In the genomic region with DNA sequence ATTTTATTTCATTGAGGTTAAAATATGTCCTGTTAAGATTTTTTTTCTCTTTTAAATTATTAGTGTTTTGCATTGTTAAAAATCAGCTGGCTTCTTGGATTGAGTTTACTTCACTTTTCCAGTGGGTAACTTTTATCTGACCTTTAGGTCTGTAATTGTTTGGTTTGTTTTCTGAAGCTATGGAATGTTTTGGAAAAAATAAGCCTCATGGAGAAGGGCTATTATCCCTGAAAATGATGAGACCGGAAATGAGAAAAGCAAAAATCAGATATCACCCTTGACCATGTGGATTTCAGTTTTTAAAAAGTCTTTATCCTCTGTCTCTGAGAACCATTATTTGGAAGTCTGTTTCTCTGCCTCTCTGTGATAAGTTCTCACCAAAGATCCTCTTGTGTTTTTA, we compare ENCODE assay signal across 20 cellular contexts.
DNase-seq lines count a peak whose midpoint lies in the region; ATAC-seq and TF ChIP-seq lines count a peak whose summit lies in the region.
"Had no signal": no experiment of that assay in that cellular context is flagged by ENCODE, and none has a peak within 500 bp of the region (broad histone marks: within the 10 kb centered on the region; RNA-seq: fewer than 3 reads in every experiment).

No MANE protein-coding gene starts in this region.

- no peaks in the 10 kb centered on the region for H3K27me3 Mint-ChIP-seq in chondrocyte (ENCODE audit: low read depth)
- no peaks in the 10 kb centered on the region for H3K27me3 Mint-ChIP-seq in activated T-helper 1 cell treated with anti-CD3 and anti-CD28 coated beads, Interleukin-12 subunit alpha, Interleukin-12 subunit beta, Interleukin-2, Interleukin-4 antibody, amounts not matched to agents 30 ng/mL and 10 ng/mL and 1 ng/mL, durations not matched to agents 14 hours and 24 hours and 36 hours (ENCODE audit: insufficient read depth)
- H3K27me3 Mint-ChIP-seq: activated B cell treated with CpG ODN at 0.5 μM for 24 hours; stimulated activated memory B cell treated with anti-CD40 and anti-IgM and Interleukin-4, amounts not matched to agents 10 μg/mL and 1 μg/mL and 100 μg/mL, for 72 hours had no signal

- TF ChIP-seq CTCF in SK-N-SH (IDR thresholded peaks at IDR 0.05) (no peak), chondrocyte (IDR thresholded peaks at IDR 0.05) (no peak), transverse colon (IDR thresholded peaks at IDR 0.05) (no peak)

- H3K27me3 ChIP-seq in SK-N-SH (ENCODE audit: insufficient read depth) (no peaks in the 10 kb centered on the region), muscle layer of colon (ENCODE audit: control insufficient read depth in 1 of 2, insufficient read depth in 2 of 2, low read length in 2 of 2) (no peaks in the 10 kb centered on the region), transverse colon (no peaks in the 10 kb centered on the region)
- H3K27me3 ChIP-seq: BLaER1 treated with 17β-estradiol and CSF1 and Interleukin-3, amounts not matched to agents 10 nM and 100 nM; upper lobe of left lung had no signal

- TF ChIP-seq EP300 in SK-N-SH (IDR thresholded peaks at IDR 0.05; ENCODE audit: borderline replicate concordance in 1 of 2, low read depth in 1 of 2, low read length in 1 of 2) = no peak
- no peak for TF ChIP-seq EP300 in transverse colon (IDR thresholded peaks at IDR 0.05; ENCODE audit: low read depth)

- no peak overlapping the region for H3K4me3 Mint-ChIP-seq in chondrocyte (ENCODE audit: unreplicated experiment)
- H3K4me3 Mint-ChIP-seq in activated T-helper 1 cell treated with anti-CD3 and anti-CD28 coated beads, Interleukin-12 subunit alpha, Interleukin-12 subunit beta, Interleukin-2, Interleukin-4 antibody, amounts not matched to agents 30 ng/mL and 10 ng/mL and 1 ng/mL, durations not matched to agents 14 hours and 24 hours and 36 hours = no peak overlapping the region
- H3K4me3 Mint-ChIP-seq: activated B cell treated with CpG ODN at 0.5 μM for 24 hours; stimulated activated memory B cell treated with anti-CD40 and anti-IgM and Interleukin-4, amounts not matched to agents 10 μg/mL and 1 μg/mL and 100 μg/mL, for 72 hours had no signal

- DNase-seq in SK-N-SH (no peak), chondrocyte (ENCODE audit: low spot score) (no peak), transverse colon (no peak), NCI-H1048 (lab: John Stamatoyannopoulos, UW) (no peak), cerebellar cortex (ENCODE audit: low spot score) (no peak)
- no peak for DNase-seq in activated T-helper 1 cell treated with anti-CD3 and anti-CD28 coated beads, Interleukin-12 subunit alpha, Interleukin-12 subunit beta, Interleukin-2, Interleukin-4 antibody, amounts not matched to agents 30 ng/mL and 10 ng/mL and 1 ng/mL, durations not matched to agents 14 hours and 24 hours and 36 hours (ENCODE audit: low spot score)
- DNase-seq: activated B cell treated with CpG ODN at 0.5 μM for 24 hours; activated CD8-positive, alpha-beta memory T cell treated with anti-CD3 and anti-CD28 coated beads for 24 hours; effector memory CD4-positive, alpha-beta T cell; H7; Kasumi-1; NCI-H146; SHP77; upper lobe of left lung had no signal

- H3K9me3 Mint-ChIP-seq in chondrocyte (ENCODE audit: low read depth) = peaks cover 8% of the 10 kb centered on the region
- no peaks in the 10 kb centered on the region for H3K9me3 Mint-ChIP-seq in activated T-helper 1 cell treated with anti-CD3 and anti-CD28 coated beads, Interleukin-12 subunit alpha, Interleukin-12 subunit beta, Interleukin-2, Interleukin-4 antibody, amounts not matched to agents 30 ng/mL and 10 ng/mL and 1 ng/mL, durations not matched to agents 14 hours and 24 hours and 36 hours
- H3K9me3 Mint-ChIP-seq: activated B cell treated with CpG ODN at 0.5 μM for 24 hours had no signal

- CTCF ChIA-PET in SK-N-SH (lab: Yijun Ruan, JAX) = no interaction called here

- no peaks in the 10 kb centered on the region for H4K20me1 ChIP-seq in SK-N-SH (ENCODE audit: insufficient read depth)
- H4K20me1 ChIP-seq: BLaER1 treated with 17β-estradiol and CSF1 and Interleukin-3, amounts not matched to agents 10 nM and 100 nM had no signal

- H3K9ac ChIP-seq in SK-N-SH = peak overlapping the region; percentile 65; the same call in 1 of the 2 replicates
- H3K9ac ChIP-seq in muscle layer of colon (ENCODE audit: low read length) = no peak overlapping the region
- H3K9ac ChIP-seq: BLaER1 treated with 17β-estradiol and CSF1 and Interleukin-3, amounts not matched to agents 10 nM and 100 nM; parathyroid adenoma had no signal

- H3K79me2 ChIP-seq in SK-N-SH (ENCODE audit: insufficient read depth) = no peaks in the 10 kb centered on the region
- H3K79me2 ChIP-seq: parathyroid adenoma had no signal

- TF ChIP-seq RAD21 in SK-N-SH (IDR thresholded peaks at IDR 0.05; ENCODE audit: low read length) = no peak

- H3K36me3 ChIP-seq in SK-N-SH (replicated peaks in 1 of 2; ENCODE audit: control insufficient read depth in 1 of 2, insufficient read depth in 2 of 2, low read length in 1 of 2) (no peaks in the 10 kb centered on the region), muscle layer of colon (ENCODE audit: insufficient read depth, low read length) (no peaks in the 10 kb centered on the region), transverse colon (no peaks in the 10 kb centered on the region)
- H3K36me3 ChIP-seq: BLaER1 treated with 17β-estradiol and CSF1 and Interleukin-3, amounts not matched to agents 10 nM and 100 nM; upper lobe of left lung had no signal

- WGBS in SK-N-SH (ENCODE audit: low lambda C conversion rate) = 55% methylated on average over 1 of the region's 1 CpG
- 67 to 80% methylated on average over 1 of the region's 1 CpG for WGBS in transverse colon (ENCODE audit: low coverage in 1 of 2), 2 donors

- ATAC-seq in SK-N-SH treated with all-trans-retinoic acid at 6 μM for 48 hours = no peak
- ATAC-seq: stimulated activated memory B cell treated with anti-CD40 and anti-IgM and Interleukin-4, amounts not matched to agents 10 μg/mL and 1 μg/mL and 100 μg/mL, for 72 hours had no signal

- peaks cover 23% of the 10 kb centered on the region for H3K4me1 Mint-ChIP-seq in chondrocyte (ENCODE audit: low read depth)
- H3K4me1 Mint-ChIP-seq in activated T-helper 1 cell treated with anti-CD3 and anti-CD28 coated beads, Interleukin-12 subunit alpha, Interleukin-12 subunit beta, Interleukin-2, Interleukin-4 antibody, amounts not matched to agents 30 ng/mL and 10 ng/mL and 1 ng/mL, durations not matched to agents 14 hours and 24 hours and 36 hours (ENCODE audit: low read depth) = no peaks in the 10 kb centered on the region

- no peaks in the 10 kb centered on the region for H3K9me3 ChIP-seq in SK-N-SH
- H3K9me3 ChIP-seq in muscle layer of colon (ENCODE audit: low read length) = no peaks in the 10 kb centered on the region
- peaks cover 0 to 5% of the 10 kb centered on the region in 2 donors for H3K9me3 ChIP-seq in transverse colon
- H3K9me3 ChIP-seq: upper lobe of left lung had no signal

- POLR2A ChIA-PET in SK-N-SH (lab: Yijun Ruan, JAX) = no interaction called here

- H3K4me1 ChIP-seq in SK-N-SH (ENCODE audit: control insufficient read depth in 1 of 2, insufficient read depth in 2 of 2, low read depth in 1 of 2, low read length in 1 of 2) = peaks cover 0 to 13% of the 10 kb centered on the region in 2 experiments; a peak in 1 of 4 replicates
- peaks cover 19% of the 10 kb centered on the region for H3K4me1 ChIP-seq in muscle layer of colon (ENCODE audit: insufficient read depth, low read length)
- peaks cover 0 to 19% (median 7%) of the 10 kb centered on the region in 4 donors for H3K4me1 ChIP-seq in transverse colon
- H3K4me1 ChIP-seq: BLaER1 treated with 17β-estradiol and CSF1 and Interleukin-3, amounts not matched to agents 10 nM and 100 nM; parathyroid adenoma; upper lobe of left lung had no signal

- H2AFZ ChIP-seq in SK-N-SH (ENCODE audit: low read depth) = peak overlapping the region; percentile 77
- H2AFZ ChIP-seq: parathyroid adenoma had no signal

- H3K9me2 ChIP-seq in SK-N-SH = no peaks in the 10 kb centered on the region

- H3K4me3 ChIP-seq in SK-N-SH (ENCODE audit: low read depth in 2 of 2, low read length in 1 of 2) = 0 out of 4 replicates have a peak overlapping the region, but pooled peaks of 1 of the 2 experiments have one; percentile 30
- no peak overlapping the region for H3K4me3 ChIP-seq in muscle layer of colon (ENCODE audit: low read depth in 1 of 2, low read length in 2 of 2)
- no peak overlapping the region for H3K4me3 ChIP-seq in transverse colon
- H3K4me3 ChIP-seq: BLaER1 treated with 17β-estradiol and CSF1 and Interleukin-3, amounts not matched to agents 10 nM and 100 nM; upper lobe of left lung had no signal

- peak overlapping the region; percentile 56 for H3K4me2 ChIP-seq in SK-N-SH
- H3K4me2 ChIP-seq: BLaER1 treated with 17β-estradiol and CSF1 and Interleukin-3, amounts not matched to agents 10 nM and 100 nM had no signal

- H3K36me3 Mint-ChIP-seq in chondrocyte (ENCODE audit: low read depth) = peaks cover 1% of the 10 kb centered on the region
- H3K36me3 Mint-ChIP-seq in activated T-helper 1 cell treated with anti-CD3 and anti-CD28 coated beads, Interleukin-12 subunit alpha, Interleukin-12 subunit beta, Interleukin-2, Interleukin-4 antibody, amounts not matched to agents 30 ng/mL and 10 ng/mL and 1 ng/mL, durations not matched to agents 14 hours and 24 hours and 36 hours (ENCODE audit: low read depth) = no peaks in the 10 kb centered on the region

- H3F3A ChIP-seq in SK-N-SH (replicated peaks; ENCODE audit: insufficient read depth) = peaks cover 8% of the 10 kb centered on the region

- intact Hi-C loops in transverse colon (cut with DNase I; ENCODE audit: low total_unique reads) = no loop called here
- intact Hi-C loops in activated T-helper 1 cell treated with anti-CD3 and anti-CD28 coated beads, Interleukin-12 subunit alpha, Interleukin-12 subunit beta, Interleukin-2, Interleukin-4 antibody, amounts not matched to agents 30 ng/mL and 10 ng/mL and 1 ng/mL, durations not matched to agents 14 hours and 24 hours and 36 hours (cut with micrococcal nuclease) = no loop called here

- in situ Hi-C loops in transverse colon (cut with MboI; ENCODE audit: low pct_ligation_motif_present in 1 of 4, low pct_unique_long_range_greater_than_20kb in 1 of 4, low sequenced_read_pairs in 3 of 4) = no loop called here

- no peak for TF ChIP-seq POLR2A in transverse colon (IDR thresholded peaks at IDR 0.05)

- peak overlapping the region; percentile 94 for H3K27ac Mint-ChIP-seq in chondrocyte (ENCODE audit: unreplicated experiment)
- no peak overlapping the region for H3K27ac Mint-ChIP-seq in activated T-helper 1 cell treated with anti-CD3 and anti-CD28 coated beads, Interleukin-12 subunit alpha, Interleukin-12 subunit beta, Interleukin-2, Interleukin-4 antibody, amounts not matched to agents 30 ng/mL and 10 ng/mL and 1 ng/mL, durations not matched to agents 14 hours and 24 hours and 36 hours
- H3K27ac Mint-ChIP-seq: activated B cell treated with CpG ODN at 0.5 μM for 24 hours; stimulated activated memory B cell treated with anti-CD40 and anti-IgM and Interleukin-4, amounts not matched to agents 10 μg/mL and 1 μg/mL and 100 μg/mL, for 72 hours had no signal

- H3K27ac ChIP-seq in SK-N-SH (ENCODE audit: low read depth in 2 of 2, low read length in 1 of 2) (peak overlapping the region; percentile 70 to 82; a peak in 3 of 4 replicates), muscle layer of colon (ENCODE audit: low read depth, low read length) (peak overlapping the region; percentile 0), transverse colon (peak overlapping the region in 3 of 4 donors; percentile 42 to 59 (median 43))
- H3K27ac ChIP-seq: 22Rv1; BLaER1 treated with 17β-estradiol and CSF1 and Interleukin-3, amounts not matched to agents 10 nM and 100 nM; parathyroid adenoma; upper lobe of left lung had no signal

Comparison
In these comparisons a context has a peak if more than half of its experiments do, and no peak if none do; other contexts are left out.
1. H3K27ac ChIP-seq: peak in every context shown above with its lines; median percentile 76 in SK-N-SH; 43 in transverse colon; 0 in muscle layer of colon.